Comparison of ENCODE assay signal across 1 cellular context in genomic region chr2:175439416-175439815, GRCh38.
TF ChIP-seq lines count a peak whose summit lies in the region.

No MANE protein-coding gene starts in this region.

TF ChIP-seq in HCT116, 20 proteins besides CTCF, POLR2A, EP300 and RAD21:
- TF ChIP-seq REST (IDR thresholded peaks at IDR 0.05; ENCODE audit: low read depth) (no peak), JUND (IDR thresholded peaks at IDR 0.05) (no peak), MAX (IDR thresholded peaks at IDR 0.05) (peak; percentile 75)
